Comparison of ENCODE assay signal across 13 cellular contexts in the genomic region with DNA sequence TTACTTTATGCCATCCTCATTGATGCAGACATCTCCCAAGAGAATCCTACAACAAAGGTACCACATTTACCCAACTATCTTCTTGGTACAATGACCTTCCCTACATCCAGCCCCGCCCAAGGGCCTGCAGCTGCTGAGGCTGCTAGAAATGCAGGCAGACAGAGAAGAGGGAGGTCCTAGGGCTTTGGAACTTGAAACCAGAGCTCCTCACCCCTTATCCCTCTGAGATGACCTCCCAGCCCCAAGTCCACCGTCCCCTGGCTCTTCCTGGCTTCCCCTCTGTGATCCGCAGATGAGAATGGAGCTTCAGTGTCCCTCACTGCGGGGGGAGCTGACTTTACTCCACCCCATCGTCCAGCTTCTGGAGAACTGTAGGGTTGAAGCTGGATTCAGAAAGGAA. TPM values are rescaled to one million over a fixed set of nuclear protein-coding genes. Genes with fewer than 3 reads are reported as not detected.
DNase-seq lines count a peak whose midpoint lies in the region; ATAC-seq and TF ChIP-seq lines count a peak whose summit lies in the region.
"Had no signal": no experiment of that assay in that cellular context is flagged by ENCODE, and none has a peak within 500 bp of the region (broad histone marks: within the 10 kb centered on the region; RNA-seq: fewer than 3 reads in every experiment).

No MANE protein-coding gene starts in this region.

- H2AFZ ChIP-seq in neural progenitor cell (replicated peaks): no peak overlapping the region

- no peak for ATAC-seq in upper lobe of right lung
- no peak for ATAC-seq in GM21576 (IDR thresholded peaks at IDR 0.05; ENCODE audit: unreplicated experiment)
- ATAC-seq: activated naive CD4-positive, alpha-beta T cell treated with anti-CD3 and anti-CD28 coated beads, Interleukin-2, amount 50 U/mL, for 72 hours; stimulated activated effector memory CD8-positive, alpha-beta T cell treated with anti-CD3 and anti-CD28 coated beads, Interleukin-12 subunit alpha, Interleukin-12 subunit beta, amount 100 ng/mL, for 72 hours had no signal

- no peaks in the 10 kb centered on the region for H3K27me3 Mint-ChIP-seq in activated naive CD4-positive, alpha-beta T cell treated with anti-CD3 and anti-CD28 coated beads, Interleukin-2, amount 50 U/mL, for 24 hours
- H3K27me3 Mint-ChIP-seq in neural progenitor cell (ENCODE audit: insufficient read depth, low read depth): peaks cover 4% of the 10 kb centered on the region

- H3K4me3 ChIP-seq in colonic mucosa (no peak overlapping the region), neural progenitor cell (no peak overlapping the region), upper lobe of right lung (no peak overlapping the region), brain microvascular endothelial cell (ENCODE audit: low read depth, low read length) (no peak overlapping the region)

- TF ChIP-seq CTCF in colonic mucosa (IDR thresholded peaks at IDR 0.05) (no peak), neural progenitor cell (IDR thresholded peaks at IDR 0.05) (no peak), upper lobe of right lung (IDR thresholded peaks at IDR 0.05) (no peak), brain microvascular endothelial cell (IDR thresholded peaks at IDR 0.05; ENCODE audit: low read depth, low read length, missing control alignments) (no peak)

- peaks cover 4% of the 10 kb centered on the region for H4K20me1 ChIP-seq in neural progenitor cell (ENCODE audit: low read depth)

- peaks cover 52% of the 10 kb centered on the region for H3K4me1 Mint-ChIP-seq in activated naive CD4-positive, alpha-beta T cell treated with anti-CD3 and anti-CD28 coated beads, Interleukin-2, amount 50 U/mL, for 24 hours
- peaks cover 24% of the 10 kb centered on the region for H3K4me1 Mint-ChIP-seq in neural progenitor cell

- peaks cover 31% of the 10 kb centered on the region for H3F3A ChIP-seq in neural progenitor cell (ENCODE audit: low read depth)

- H3K9ac ChIP-seq in colonic mucosa (ENCODE audit: low read depth in 2 of 2, low read length in 2 of 2): no peak overlapping the region
- H3K9ac ChIP-seq in neural progenitor cell: no peak overlapping the region

- no peak for DNase-seq in activated naive CD4-positive, alpha-beta T cell treated with Interleukin-2 at 50 U/mL for 16 hours
- DNase-seq in colonic mucosa (no peak), neural progenitor cell (ENCODE audit: low spot score) (no peak), upper lobe of right lung (no peak), dermis blood vessel endothelial cell (no peak), brain microvascular endothelial cell (no peak)
- DNase-seq: DND-41, NCI-H1105 treated with DMSO at 0.1 percent for 48 hours, NCI-H774 had no signal

- peaks cover 37% of the 10 kb centered on the region for H3K79me2 ChIP-seq in neural progenitor cell (ENCODE audit: low read depth)

- in situ Hi-C loops in brain microvascular endothelial cell (cut with HindIII; ENCODE audit: low pct_ligation_motif_present, low sequenced_read_pairs): no loop called here

- no peak overlapping the region for H3K4me3 Mint-ChIP-seq in activated naive CD4-positive, alpha-beta T cell treated with anti-CD3 and anti-CD28 coated beads, Interleukin-2, amount 50 U/mL, for 24 hours
- peak overlapping the region; percentile 3 for H3K4me3 Mint-ChIP-seq in neural progenitor cell
- H3K4me3 Mint-ChIP-seq: stimulated activated effector memory CD8-positive, alpha-beta T cell treated with anti-CD3 and anti-CD28 coated beads, Interleukin-12 subunit alpha, Interleukin-12 subunit beta, amount 100 ng/mL, for 72 hours had no signal

- H3K27ac ChIP-seq in colonic mucosa: peak overlapping the region; percentile 14
- no peak overlapping the region for H3K27ac ChIP-seq in neural progenitor cell
- H3K27ac ChIP-seq in upper lobe of right lung: peak overlapping the region; percentile 99
- no peak overlapping the region for H3K27ac ChIP-seq in brain microvascular endothelial cell

- intact Hi-C loops in colonic mucosa (cut with DNase I) (no loop called here), upper lobe of right lung (cut with DNase I) (loop anchor here (5.0 kb wide), 1 partner anchor 34 kb away; a partner anchor contains a TSS)

- H3K36me3 Mint-ChIP-seq in activated naive CD4-positive, alpha-beta T cell treated with anti-CD3 and anti-CD28 coated beads, Interleukin-2, amount 50 U/mL, for 24 hours: no peaks in the 10 kb centered on the region
- no peaks in the 10 kb centered on the region for H3K36me3 Mint-ChIP-seq in neural progenitor cell
- H3K36me3 Mint-ChIP-seq: activated naive CD4-positive, alpha-beta T cell treated with anti-CD3 and anti-CD28 coated beads, Interleukin-2, amount 50 U/mL, for 72 hours had no signal

- H3K27me3 ChIP-seq in colonic mucosa: no peaks in the 10 kb centered on the region
- H3K27me3 ChIP-seq in neural progenitor cell: no peaks in the 10 kb centered on the region
- H3K27me3 ChIP-seq in upper lobe of right lung: no peaks in the 10 kb centered on the region
- no peaks in the 10 kb centered on the region for H3K27me3 ChIP-seq in brain microvascular endothelial cell (replicated peaks)

- peak overlapping the region; percentile 27 for H3K4me2 ChIP-seq in neural progenitor cell

- peaks cover 3% of the 10 kb centered on the region for H3K4me1 ChIP-seq in colonic mucosa
- peaks cover 25% of the 10 kb centered on the region for H3K4me1 ChIP-seq in neural progenitor cell
- peaks cover 55% of the 10 kb centered on the region for H3K4me1 ChIP-seq in upper lobe of right lung

- H3K27ac Mint-ChIP-seq in activated naive CD4-positive, alpha-beta T cell treated with anti-CD3 and anti-CD28 coated beads, Interleukin-2, amount 50 U/mL, for 24 hours: peak overlapping the region; percentile 95
- H3K27ac Mint-ChIP-seq in neural progenitor cell: peak overlapping the region; percentile 96
- H3K27ac Mint-ChIP-seq: activated naive CD4-positive, alpha-beta T cell treated with anti-CD3 and anti-CD28 coated beads, Interleukin-2, amount 50 U/mL, for 72 hours; stimulated activated effector memory CD8-positive, alpha-beta T cell treated with anti-CD3 and anti-CD28 coated beads, Interleukin-12 subunit alpha, Interleukin-12 subunit beta, amount 100 ng/mL, for 72 hours had no signal

- no peaks in the 10 kb centered on the region for H3K9me3 Mint-ChIP-seq in activated naive CD4-positive, alpha-beta T cell treated with anti-CD3 and anti-CD28 coated beads, Interleukin-2, amount 50 U/mL, for 24 hours
- no peaks in the 10 kb centered on the region for H3K9me3 Mint-ChIP-seq in neural progenitor cell
- H3K9me3 Mint-ChIP-seq: stimulated activated effector memory CD8-positive, alpha-beta T cell treated with anti-CD3 and anti-CD28 coated beads, Interleukin-12 subunit alpha, Interleukin-12 subunit beta, amount 100 ng/mL, for 72 hours had no signal

- no peaks in the 10 kb centered on the region for H3K9me3 ChIP-seq in colonic mucosa
- H3K9me3 ChIP-seq in neural progenitor cell (ENCODE audit: low read depth): no peaks in the 10 kb centered on the region
- H3K9me3 ChIP-seq in upper lobe of right lung: no peaks in the 10 kb centered on the region

- H3K36me3 ChIP-seq in colonic mucosa (no peaks in the 10 kb centered on the region), neural progenitor cell (no peaks in the 10 kb centered on the region), upper lobe of right lung (peaks cover 9% of the 10 kb centered on the region), brain microvascular endothelial cell (replicated peaks) (peaks cover 5% of the 10 kb centered on the region)

RNA-seq across cellular contexts. Expression of a gene that starts 1.6 kb away (rescaled TPM):
- 100 to 1,000 TPM; 116 to 164 TPM for total RNA-seq in colonic mucosa
- total RNA-seq in neural progenitor cell (ENCODE audit: low replicate concordance): 21.8 and 24.7 TPM in 2 replicates
- total RNA-seq in upper lobe of right lung: 185 TPM
- total RNA-seq in dermis blood vessel endothelial cell: 58.9 and 67.6 TPM in 2 replicates

RNA-seq across cellular contexts. Expression of a gene that starts 31.8 kb away (rescaled TPM):
- total RNA-seq in colonic mucosa: 100 to 1,000 TPM; 158 to 188 TPM
- 1.2 and 5.0 TPM in 2 replicates for total RNA-seq in neural progenitor cell (ENCODE audit: low replicate concordance)
- 199 TPM for total RNA-seq in upper lobe of right lung
- total RNA-seq in dermis blood vessel endothelial cell: 1.5 and 7.1 TPM in 2 replicates

RNA-seq across cellular contexts. Expression of a gene that starts 33.0 kb away (rescaled TPM):
- total RNA-seq in colonic mucosa (100 to 1,000 TPM; 107 to 123 TPM), neural progenitor cell (ENCODE audit: low replicate concordance) (0.86 and 1.7 TPM in 2 replicates), upper lobe of right lung (5.1 TPM), dermis blood vessel endothelial cell (0.09 TPM in 1 of 2 replicates, not detected in the other)
- total RNA-seq: activated naive CD4-positive, alpha-beta T cell treated with anti-CD3 and anti-CD28 coated beads, Interleukin-2, amount 50 U/mL, for 72 hours had no signal

RNA-seq across cellular contexts. Expression of a gene that starts 40.4 kb away (rescaled TPM):
- total RNA-seq in colonic mucosa: 100 to 1,000 TPM in 1 of 2 donors, 10 to 100 TPM in 1; 84.8 to 129 TPM
- 0.25 TPM in 1 of 2 replicates, not detected in the other for total RNA-seq in neural progenitor cell (ENCODE audit: low replicate concordance)
- total RNA-seq in upper lobe of right lung: 156 TPM
- 46.4 and 74.0 TPM in 2 replicates for total RNA-seq in dermis blood vessel endothelial cell

Comparison
In these comparisons a context has a peak if more than half of its experiments do, and no peak if none do; other contexts are left out.
1. H3K27ac ChIP-seq: peak in colonic mucosa (single experiment) and upper lobe of right lung (single experiment); none in neural progenitor cell (single experiment) and brain microvascular endothelial cell (single experiment).
2. RNA of a gene that starts 31.8 kb away (total RNA-seq): 199 TPM in upper lobe of right lung (single experiment) and 158 to 188 TPM in colonic mucosa; 1.5 to 7.1 TPM in dermis blood vessel endothelial cell and 1.2 to 5.0 TPM in neural progenitor cell; every median in the first group is over 10 times any median in the second.
3. RNA of a gene that starts 33.0 kb away (total RNA-seq): 107 to 123 TPM in colonic mucosa; 5.1 TPM in upper lobe of right lung (single experiment), 0.86 to 1.7 TPM in neural progenitor cell and 0.09 TPM in dermis blood vessel endothelial cell; every median in the first group is over 10 times any median in the second.